17 cellular contexts compared by ENCODE assay signal in the genomic region with DNA sequence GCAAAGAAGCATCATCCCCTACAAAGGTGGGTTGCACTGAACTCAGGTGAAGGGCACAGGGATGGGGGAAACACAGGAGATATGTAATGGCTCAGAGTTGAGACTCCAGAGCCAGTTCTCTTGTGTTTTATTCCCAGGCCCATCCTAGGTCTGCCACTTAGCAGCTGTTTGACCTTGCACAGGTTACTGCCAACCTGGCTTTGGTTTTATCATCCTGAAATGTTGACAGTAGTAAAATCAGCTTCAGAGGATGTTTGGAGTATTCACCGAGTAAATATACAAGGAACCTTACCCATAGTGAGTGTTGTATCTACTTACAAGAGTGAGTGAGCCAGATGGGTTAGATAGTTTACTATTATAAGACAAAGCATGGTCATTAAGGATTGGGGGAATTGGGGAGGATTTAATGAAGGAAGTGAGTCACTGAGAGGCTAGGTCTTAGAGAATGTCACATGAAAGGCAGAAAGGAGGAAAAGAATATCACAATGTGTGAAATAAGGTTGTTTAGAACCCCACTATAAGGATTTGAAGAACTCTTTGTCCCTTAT.
A peak's percentile ranks its signal among the peaks of the same experiment; 100 is the strongest.
DNase-seq lines count a peak whose midpoint lies in the region; ATAC-seq, FAIRE-seq and TF ChIP-seq lines count a peak whose summit lies in the region.
"Had no signal": no experiment of that assay in that cellular context is flagged by ENCODE, and none has a peak within 500 bp of the region (broad histone marks: within the 10 kb centered on the region; RNA-seq: fewer than 3 reads in every experiment).

No MANE protein-coding gene starts in this region.

- POLR2A ChIA-PET in HepG2 (lab: Yijun Ruan, JAX) = no interaction called here

- H2AFZ ChIP-seq in HepG2 (ENCODE audit: low read length) = no peak overlapping the region
- H2AFZ ChIP-seq: GM23338 had no signal

- no peak for TF ChIP-seq EP300 in HepG2 (IDR thresholded peaks at IDR 0.05; ENCODE audit: low read depth in 2 of 2, low read length in 2 of 2)
- no peak for TF ChIP-seq EP300 in HepG2 (CRISPR knock-in tag; IDR thresholded peaks at IDR 0.05; ENCODE audit: borderline replicate concordance)

- H3K27me3 Mint-ChIP-seq in immature natural killer cell (ENCODE audit: low read depth in 3 of 3) = peaks cover 0 to 2% (median 0%) of the 10 kb centered on the region in 3 donors
- H3K27me3 Mint-ChIP-seq: dendritic cell treated with granulocyte-macrophage colony-stimulating factor and Interleukin-4, amounts not matched to agents 40 ng/mL and 50 ng/mL, for 4 days; natural killer cell treated with Interleukin-12 subunit alpha and Interleukin-12 subunit beta and Interleukin-15 and Interleukin-18, amount 100 ng/mL, for 72 hours had no signal

- H3K4me1 Mint-ChIP-seq in immature natural killer cell = peaks cover 15 to 28% of the 10 kb centered on the region in 2 donors
- peaks cover 6% of the 10 kb centered on the region for H3K4me1 Mint-ChIP-seq in stimulated activated effector memory CD8-positive, alpha-beta T cell treated with anti-CD3 and anti-CD28 coated beads, Interleukin-12 subunit alpha, Interleukin-12 subunit beta, amount 100 ng/mL, for 72 hours

- DNase-seq in right lobe of liver (no peak), HepG2 (ENCODE audit: low spot score) (no peak), SJSA1 (ENCODE audit: low read depth in 1 of 2, low spot score in 2 of 2) (peak in 1 of 2 experiments; percentile 51), immature natural killer cell (no peak), T1000 (lab: John Stamatoyannopoulos, UW) (no peak), NCI-H2029 (lab: John Stamatoyannopoulos, UW) (no peak)
- DNase-seq in stimulated activated effector memory CD8-positive, alpha-beta T cell treated with anti-CD3 and anti-CD28 coated beads, Interleukin-12 subunit alpha, Interleukin-12 subunit beta, amount 100 ng/mL, for 72 hours (ENCODE audit: low spot score in 2 of 2) = no peak
- DNase-seq: activated effector memory CD4-positive, alpha-beta T cell treated with Interleukin-2 at 50 U/mL for 16 hours; left ventricle myocardium superior; NCI-H345; stimulated activated CD4-positive, alpha-beta T cell treated with anti-CD3 and anti-CD28 coated beads, Interleukin-1b, Interleukin-23, amount 100 ng/mL, for 48 hours had no signal

- in situ Hi-C loops in HepG2 (cut with HindIII; ENCODE audit: extremely low pct_ligation_motif_present, low pct_unique_long_range_greater_than_20kb) = no loop called here

- no peaks in the 10 kb centered on the region for H4K20me1 ChIP-seq in HepG2 (ENCODE audit: insufficient read depth, low read length)

- H3K27ac Mint-ChIP-seq in immature natural killer cell = peak overlapping the region in 4 of 6 donors; percentile 23 to 38 (median 24)
- no peak overlapping the region for H3K27ac Mint-ChIP-seq in stimulated activated effector memory CD8-positive, alpha-beta T cell treated with anti-CD3 and anti-CD28 coated beads, Interleukin-12 subunit alpha, Interleukin-12 subunit beta, amount 100 ng/mL, for 72 hours
- H3K27ac Mint-ChIP-seq: dendritic cell treated with granulocyte-macrophage colony-stimulating factor and Interleukin-4, amounts not matched to agents 40 ng/mL and 50 ng/mL, for 4 days; GM23338; natural killer cell treated with Interleukin-12 subunit alpha and Interleukin-12 subunit beta and Interleukin-15 and Interleukin-18, amount 100 ng/mL, for 72 hours had no signal

- ATAC-seq in right lobe of liver (peak; percentile 33 to 84 (median 64)), HepG2 (no peak), GM18498 (IDR thresholded peaks at IDR 0.05; ENCODE audit: unreplicated experiment) (no peak)
- no peak for ATAC-seq in stimulated activated effector memory CD8-positive, alpha-beta T cell treated with anti-CD3 and anti-CD28 coated beads, Interleukin-12 subunit alpha, Interleukin-12 subunit beta, amount 100 ng/mL, for 72 hours
- ATAC-seq: GM23338; left ventricle myocardium superior; natural killer cell treated with Interleukin-12 subunit alpha and Interleukin-12 subunit beta and Interleukin-15 and Interleukin-18, amount 100 ng/mL, for 72 hours; SK-N-SH treated with all-trans-retinoic acid at 6 μM for 48 hours had no signal

- WGBS in right lobe of liver (ENCODE audit: insufficient coverage, low coverage, low lambda C conversion rate, missing lambda C conversion rate) = 28% methylated on average over 1 of the region's 1 CpG
- 100% methylated on average over 1 of the region's 1 CpG for WGBS in HepG2 (ENCODE audit: low lambda C conversion rate)

- no peak overlapping the region for H3K9ac ChIP-seq in HepG2 (ENCODE audit: insufficient read depth, low read depth, low read length)

- H3K4me3 ChIP-seq in right lobe of liver = no peak overlapping the region
- H3K4me3 ChIP-seq in HepG2 (replicated peaks in 1 of 3; ENCODE audit: insufficient read depth in 1 of 3, low read depth in 2 of 3, low read length in 3 of 3) = no peak overlapping the region
- no peak overlapping the region for H3K4me3 ChIP-seq in SJSA1
- H3K4me3 ChIP-seq: GM23338, thoracic aorta had no signal

- H3K27ac ChIP-seq in right lobe of liver (no peak overlapping the region), HepG2 (ENCODE audit: extremely low read length, insufficient read depth, low read length) (no peak overlapping the region), SJSA1 (peak overlapping the region; percentile 43)
- H3K27ac ChIP-seq: thoracic aorta had no signal

- H3K9me3 ChIP-seq in right lobe of liver = no peaks in the 10 kb centered on the region
- H3K9me3 ChIP-seq in HepG2 (ENCODE audit: low read length) = no peaks in the 10 kb centered on the region
- H3K9me3 ChIP-seq in SJSA1 (replicated peaks) = no peaks in the 10 kb centered on the region
- H3K9me3 ChIP-seq: thoracic aorta had no signal

- H3K79me2 ChIP-seq in HepG2 (ENCODE audit: insufficient read depth, low read length) = no peaks in the 10 kb centered on the region

- TF ChIP-seq CTCF in right lobe of liver (IDR thresholded peaks at IDR 0.05) (no peak), HepG2 (CRISPR knock-in tag; IDR thresholded peaks at IDR 0.05) (no peak)

- no peak overlapping the region for H3K4me2 ChIP-seq in HepG2 (ENCODE audit: low read depth, low read length)
- H3K4me2 ChIP-seq: GM23338 had no signal

- BruUV-seq in HepG2 (replicated peaks; lab: Mats Ljungman, UMichigan) = no TSS peak

- H3K36me3 ChIP-seq in right lobe of liver (peaks cover 0 to 9% (median 0%) of the 10 kb centered on the region in 4 donors), HepG2 (replicated peaks in 1 of 2; ENCODE audit: control insufficient read depth in 1 of 2, insufficient read depth in 2 of 2, low read length in 2 of 2) (peaks cover 0 to 7% of the 10 kb centered on the region in 2 experiments; a peak in 2 of 5 replicates), SJSA1 (peaks cover 47% of the 10 kb centered on the region)

- TF ChIP-seq POLR2A in right lobe of liver (IDR thresholded peaks at IDR 0.05) (no peak), HepG2 (IDR thresholded peaks at IDR 0.05; ENCODE audit: insufficient read depth in 1 of 2, low read depth in 2 of 2, low read length in 2 of 2) (no peak)

- no peak for FAIRE-seq in HepG2 (lab: Jason Lieb, UNC)

- H3K27me3 ChIP-seq in right lobe of liver = no peaks in the 10 kb centered on the region
- H3K27me3 ChIP-seq in HepG2 (ENCODE audit: control insufficient read depth in 1 of 2, insufficient read depth in 2 of 2, low read length in 2 of 2) = no peaks in the 10 kb centered on the region
- H3K27me3 ChIP-seq in SJSA1 (replicated peaks) = no peaks in the 10 kb centered on the region

- H3K4me1 ChIP-seq in right lobe of liver = peaks cover 0 to 3% (median 0%) of the 10 kb centered on the region in 4 donors
- H3K4me1 ChIP-seq in HepG2 (ENCODE audit: insufficient read depth, low read length) = no peaks in the 10 kb centered on the region
- H3K4me1 ChIP-seq in SJSA1 (replicated peaks) = peaks cover 20% of the 10 kb centered on the region

- no peak overlapping the region for H3K4me3 Mint-ChIP-seq in immature natural killer cell
- no peak overlapping the region for H3K4me3 Mint-ChIP-seq in stimulated activated effector memory CD8-positive, alpha-beta T cell treated with anti-CD3 and anti-CD28 coated beads, Interleukin-12 subunit alpha, Interleukin-12 subunit beta, amount 100 ng/mL, for 72 hours
- H3K4me3 Mint-ChIP-seq: dendritic cell treated with granulocyte-macrophage colony-stimulating factor and Interleukin-4, amounts not matched to agents 40 ng/mL and 50 ng/mL, for 4 days; GM23338; natural killer cell treated with Interleukin-12 subunit alpha and Interleukin-12 subunit beta and Interleukin-15 and Interleukin-18, amount 100 ng/mL, for 72 hours had no signal

- CTCF ChIA-PET in HepG2 (lab: Yijun Ruan, JAX; ENCODE audit: low intra/inter-chr PET ratio, low total read pairs) = no interaction called here

- H3K36me3 Mint-ChIP-seq in immature natural killer cell = peaks cover 33 to 50% (median 36%) of the 10 kb centered on the region in 3 donors
- H3K36me3 Mint-ChIP-seq in stimulated activated effector memory CD8-positive, alpha-beta T cell treated with anti-CD3 and anti-CD28 coated beads, Interleukin-12 subunit alpha, Interleukin-12 subunit beta, amount 100 ng/mL, for 72 hours = peaks cover 28% of the 10 kb centered on the region

- TF ChIP-seq RAD21 in HepG2 (CRISPR knock-in tag; IDR thresholded peaks at IDR 0.05) = no peak

- intact Hi-C loops in right lobe of liver (cut with DNase I) (no loop called here), HepG2 (cut with micrococcal nuclease; ENCODE audit: unreplicated experiment) (no loop called here)

- H3K9me3 Mint-ChIP-seq in immature natural killer cell = no peaks in the 10 kb centered on the region
- H3K9me3 Mint-ChIP-seq in stimulated activated effector memory CD8-positive, alpha-beta T cell treated with anti-CD3 and anti-CD28 coated beads, Interleukin-12 subunit alpha, Interleukin-12 subunit beta, amount 100 ng/mL, for 72 hours = no peaks in the 10 kb centered on the region
- H3K9me3 Mint-ChIP-seq: dendritic cell treated with granulocyte-macrophage colony-stimulating factor and Interleukin-4, amounts not matched to agents 40 ng/mL and 50 ng/mL, for 4 days; natural killer cell treated with Interleukin-12 subunit alpha and Interleukin-12 subunit beta and Interleukin-15 and Interleukin-18, amount 100 ng/mL, for 72 hours had no signal

TF ChIP-seq in HepG2, 621 proteins besides CTCF, POLR2A, EP300 and RAD21 (continues in another document):
- TF ChIP-seq, protein P1, sequence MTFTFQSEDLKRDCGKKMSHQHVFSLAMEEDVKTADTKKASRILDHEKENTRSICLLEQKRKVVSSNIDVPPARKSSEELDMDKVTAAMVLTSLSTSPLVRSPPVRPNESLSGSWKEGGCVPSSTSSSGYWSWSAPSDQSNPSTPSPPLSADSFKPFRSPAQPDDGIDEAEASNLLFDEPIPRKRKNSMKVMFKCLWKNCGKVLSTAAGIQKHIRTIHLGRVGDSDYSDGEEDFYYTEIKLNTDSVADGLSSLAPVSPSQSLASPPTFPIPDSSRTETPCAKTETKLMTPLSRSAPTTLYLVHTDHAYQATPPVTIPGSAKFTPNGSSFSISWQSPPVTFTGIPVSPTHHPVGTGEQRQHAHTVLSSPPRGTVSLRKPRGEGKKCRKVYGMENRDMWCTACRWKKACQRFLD (CRISPR knock-in tag; IDR thresholded peaks at IDR 0.05; ENCODE audit: borderline replicate concordance) = no peak
- TF ChIP-seq RFXAP (CRISPR knock-in tag; IDR thresholded peaks at IDR 0.05; ENCODE audit: borderline replicate concordance) = no peak

Comparison
In these comparisons a context has a peak if more than half of its experiments do, and no peak if none do; other contexts are left out.
1. ATAC-seq: peak in right lobe of liver (4 of 4); none in HepG2 (single experiment), stimulated activated effector memory CD8-positive, alpha-beta T cell treated with anti-CD3 and anti-CD28 coated beads, Interleukin-12 subunit alpha, Interleukin-12 subunit beta, amount 100 ng/mL, for 72 hours (single experiment) and GM18498 (single experiment).